Comparison of ENCODE assay signal across 1 cellular context in genomic region chr7:25012254-25012653, GRCh38.
TF ChIP-seq lines count a peak whose summit lies in the region.

No MANE protein-coding gene starts in this region.

TF ChIP-seq in GM23338, 12 proteins besides CTCF, POLR2A, EP300 and RAD21 (continued from another document):
- no peak for TF ChIP-seq ZNF331 (CRISPR knock-in tag; IDR thresholded peaks at IDR 0.05; ENCODE audit: low read depth)
- TF ChIP-seq POLR2AphosphoS5 (IDR thresholded peaks at IDR 0.05; ENCODE audit: low read depth), result no peak
- TF ChIP-seq, protein P1, sequence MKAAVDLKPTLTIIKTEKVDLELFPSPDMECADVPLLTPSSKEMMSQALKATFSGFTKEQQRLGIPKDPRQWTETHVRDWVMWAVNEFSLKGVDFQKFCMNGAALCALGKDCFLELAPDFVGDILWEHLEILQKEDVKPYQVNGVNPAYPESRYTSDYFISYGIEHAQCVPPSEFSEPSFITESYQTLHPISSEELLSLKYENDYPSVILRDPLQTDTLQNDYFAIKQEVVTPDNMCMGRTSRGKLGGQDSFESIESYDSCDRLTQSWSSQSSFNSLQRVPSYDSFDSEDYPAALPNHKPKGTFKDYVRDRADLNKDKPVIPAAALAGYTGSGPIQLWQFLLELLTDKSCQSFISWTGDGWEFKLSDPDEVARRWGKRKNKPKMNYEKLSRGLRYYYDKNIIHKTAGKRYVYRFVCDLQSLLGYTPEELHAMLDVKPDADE (IDR thresholded peaks at IDR 0.05), result no peak
- no peak for TF ChIP-seq JUNB (IDR thresholded peaks at IDR 0.05; ENCODE audit: unreplicated experiment)
- TF ChIP-seq REST (IDR thresholded peaks at IDR 0.05; ENCODE audit: unreplicated experiment), result no peak
- TF ChIP-seq ZNF462 (CRISPR knock-in tag; IDR thresholded peaks at IDR 0.05), result no peak
- no peak for TF ChIP-seq EZH2 (IDR thresholded peaks at IDR 0.05; ENCODE audit: low read depth, unreplicated experiment)
- no peak for TF ChIP-seq CREB1 (CRISPR knock-in tag; IDR thresholded peaks at IDR 0.05; ENCODE audit: low read depth)
- no peak for TF ChIP-seq EZH2phosphoT487 (IDR thresholded peaks at IDR 0.05; ENCODE audit: unreplicated experiment)
